In the genomic region with DNA sequence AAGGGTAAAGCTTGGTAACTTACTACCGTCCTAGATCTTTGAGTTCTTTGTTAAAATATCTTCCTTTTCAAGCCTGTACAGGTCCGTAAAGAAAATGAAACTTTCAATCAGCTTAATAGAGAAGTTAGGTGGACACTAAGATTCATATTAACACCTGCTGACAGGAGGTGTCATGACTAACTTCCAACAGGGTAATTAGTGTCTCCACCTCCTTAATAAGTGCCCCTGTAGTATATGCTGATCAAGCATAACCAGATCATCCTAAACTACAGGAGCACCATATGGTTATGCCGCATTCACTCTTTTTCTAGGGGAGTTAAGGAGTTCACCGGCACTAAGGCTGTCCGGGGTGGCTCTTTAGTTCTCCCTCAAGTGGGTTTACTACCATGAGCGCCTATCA, we compare ENCODE assay signal across 1 cellular context.
TF ChIP-seq lines count a peak whose summit lies in the region.

No MANE protein-coding gene starts in this region.

TF ChIP-seq in HepG2, 621 proteins besides CTCF, POLR2A, EP300 and RAD21 (continued from another document):
- TF ChIP-seq ZHX2 (IDR thresholded peaks at IDR 0.05; ENCODE audit: low read depth) (no peak), ZHX2 (CRISPR knock-in tag; IDR thresholded peaks at IDR 0.05; ENCODE audit: borderline replicate concordance) (no peak), ZNF782 (CRISPR knock-in tag; IDR thresholded peaks at IDR 0.05; ENCODE audit: borderline replicate concordance) (no peak), NFIB (CRISPR knock-in tag; IDR thresholded peaks at IDR 0.05; ENCODE audit: borderline replicate concordance) (no peak), PPARG (CRISPR knock-in tag; conservative IDR thresholded peaks at IDR 0.05) (no peak), HNRNPUL1 (IDR thresholded peaks at IDR 0.05; ENCODE audit: low read depth, low read length) (no peak), GFI1 (CRISPR knock-in tag; IDR thresholded peaks at IDR 0.05; ENCODE audit: borderline replicate concordance) (no peak), NONO (IDR thresholded peaks at IDR 0.05) (no peak), NONO (CRISPR knock-in tag; conservative IDR thresholded peaks at IDR 0.05) (no peak), MAFF (IDR thresholded peaks at IDR 0.05; ENCODE audit: low read depth, low read length) (peak; percentile 90), ZNF367 (CRISPR knock-in tag; IDR thresholded peaks at IDR 0.05; ENCODE audit: borderline replicate concordance) (no peak), ZNF12 (CRISPR knock-in tag; IDR thresholded peaks at IDR 0.05) (no peak), MED8 (CRISPR knock-in tag; IDR thresholded peaks at IDR 0.05; ENCODE audit: insufficient replicate concordance) (no peak)
TF ChIP-seq in HepG2: peak in this region for 2.
